Comparison of ENCODE assay signal across 21 cellular contexts in the genomic region with DNA sequence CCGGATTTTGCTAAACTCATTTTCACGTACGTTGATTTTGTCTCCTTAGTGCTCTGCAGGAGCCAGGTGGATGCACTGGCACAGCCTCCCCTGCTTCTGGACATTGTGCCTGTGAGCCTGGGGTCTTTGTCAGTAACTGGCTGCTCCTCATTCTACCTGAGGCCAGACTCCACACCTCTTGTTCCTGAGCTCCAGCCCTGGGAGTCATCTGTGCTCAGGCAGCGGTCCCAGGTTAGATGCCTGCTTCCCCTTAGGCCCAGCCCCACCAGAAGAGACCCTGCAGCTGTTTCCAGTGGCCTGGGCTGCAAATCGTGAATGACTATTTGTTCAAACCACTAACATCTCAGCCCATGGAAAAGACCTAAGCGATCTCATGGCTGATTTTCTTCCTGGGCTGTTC.
"Had no signal": no experiment of that assay in that cellular context is flagged by ENCODE, and none has a peak within 500 bp of the region (broad histone marks: within the 10 kb centered on the region; RNA-seq: fewer than 3 reads in every experiment).

No MANE protein-coding gene starts in this region.

- H3K27ac ChIP-seq: esophagus squamous epithelium, heart right ventricle, lower lobe of right lung, parathyroid adenoma, sigmoid colon, testis, tibial artery, upper lobe of right lung, uterus had no signal

- H3K27me3 ChIP-seq: sigmoid colon, testis, upper lobe of right lung, uterus had no signal

- DNase-seq: cortex of kidney; effector memory CD8-positive, alpha-beta T cell; erythroblast; esophagus squamous epithelium; foreskin melanocyte; glutamatergic neuron; heart right ventricle; hippocampal formation; left ventricle myocardium superior; lower lobe of right lung; natural killer cell; sigmoid colon; stimulated activated CD4-positive, alpha-beta T cell treated with anti-CD3 and anti-CD28 coated beads, Interleukin-4, amount 100 ng/mL, for 4 hours; stimulated activated naive CD8-positive, alpha-beta T cell treated with anti-CD3 and anti-CD28 coated beads, Interleukin-15, Interleukin-2, amounts not matched to agents 100 U/mL and 50 U/mL, for 24 hours; substantia nigra; testis; tibial artery; upper lobe of right lung; uterus had no signal

- H3K36me3 ChIP-seq: esophagus squamous epithelium, heart right ventricle, lower lobe of right lung, sigmoid colon, tibial artery, upper lobe of right lung, uterus had no signal

- H3K9me3 ChIP-seq: esophagus squamous epithelium, testis, upper lobe of right lung, uterus had no signal

- H3K4me3 ChIP-seq: esophagus squamous epithelium, heart right ventricle, lower lobe of right lung, sigmoid colon, testis, tibial artery, upper lobe of right lung, uterus had no signal

- ATAC-seq: effector memory CD8-positive, alpha-beta T cell; heart right ventricle; left ventricle myocardium superior; lower lobe of right lung; natural killer cell; stimulated activated memory B cell treated with anti-CD40 and anti-IgM and Interleukin-4, amounts not matched to agents 10 μg/mL and 1 μg/mL and 100 μg/mL, for 72 hours; stimulated activated naive CD8-positive, alpha-beta T cell treated with anti-CD3 and anti-CD28 coated beads, Interleukin-15, Interleukin-2, amounts not matched to agents 100 U/mL and 50 U/mL, for 24 hours; upper lobe of right lung had no signal

- H3K4me1 ChIP-seq: esophagus squamous epithelium, heart right ventricle, lower lobe of right lung, parathyroid adenoma, sigmoid colon, testis, tibial artery, upper lobe of right lung, uterus had no signal
